In genomic region chr21:44558695-44559094, GRCh38 we compare ENCODE assay signal across 2 cellular contexts.
TF ChIP-seq lines count a peak whose summit lies in the region.

TSS of gene KRTAP10-3 (minus strand) at chr21:44558795. CDS start at chr21:44558715, 80 bp downstream.

TF ChIP-seq in HEK293, 187 proteins besides CTCF, POLR2A, EP300 and RAD21:
- TF ChIP-seq EGR2 (tag by site-specific recombination; IDR thresholded peaks at IDR 0.05; ENCODE audit: low read depth) (0 out of 2 replicates have a peak, but pooled peaks have one; percentile 7), ZFHX2 (tag by site-specific recombination; conservative IDR thresholded peaks at IDR 0.05) (0 out of 2 replicates have a peak, but pooled peaks have one; percentile 12), ZNF23 (tag by site-specific recombination; IDR thresholded peaks at IDR 0.05; ENCODE audit: borderline replicate concordance) (no peak), ZNF146 (tag by site-specific recombination; IDR thresholded peaks at IDR 0.05) (no peak), ZNF132 (tag by site-specific recombination; IDR thresholded peaks at IDR 0.05; ENCODE audit: borderline replicate concordance) (no peak), ZNF138 (tag by site-specific recombination; IDR thresholded peaks at IDR 0.05; ENCODE audit: borderline replicate concordance) (no peak), ZNF433 (tag by site-specific recombination; IDR thresholded peaks at IDR 0.05; ENCODE audit: low read depth) (no peak), KLF7 (tag by site-specific recombination; IDR thresholded peaks at IDR 0.05; ENCODE audit: borderline replicate concordance) (no peak), ZNF629 (tag by site-specific recombination; IDR thresholded peaks at IDR 0.05) (no peak), PRDM10 (tag by site-specific recombination; IDR thresholded peaks at IDR 0.05) (no peak), ZNF174 (tag by site-specific recombination; IDR thresholded peaks at IDR 0.05) (no peak)

TF ChIP-seq in H1, 55 proteins besides CTCF, POLR2A, EP300 and RAD21:
- TF ChIP-seq TAF1 (IDR thresholded peaks at IDR 0.05; ENCODE audit: low read depth, low read length) (no peak), KDM5A (IDR thresholded peaks at IDR 0.05; ENCODE audit: low read length) (no peak), KDM4A (IDR thresholded peaks at IDR 0.05; ENCODE audit: low read depth, low read length, severe bottlenecking) (no peak), KDM1A (IDR thresholded peaks at IDR 0.05; ENCODE audit: borderline replicate concordance, low read length) (no peak), SP2 (IDR thresholded peaks at IDR 0.05; ENCODE audit: low read length) (no peak), BRCA1 (IDR thresholded peaks at IDR 0.05; ENCODE audit: low read depth, low read length) (no peak), GABPA (IDR thresholded peaks at IDR 0.05; ENCODE audit: borderline replicate concordance, insufficient read depth, low read length) (no peak), HDAC6 (IDR thresholded peaks at IDR 0.05; ENCODE audit: low read depth, low read length) (no peak), RFX5 (IDR thresholded peaks at IDR 0.05; ENCODE audit: borderline replicate concordance, low read depth, low read length) (no peak), CREB1 (IDR thresholded peaks at IDR 0.05) (no peak), SRF (IDR thresholded peaks at IDR 0.05; ENCODE audit: low read depth, low read length) (no peak), CBX5 (IDR thresholded peaks at IDR 0.05; ENCODE audit: low read depth, low read length) (no peak), SP1 (IDR thresholded peaks at IDR 0.05; ENCODE audit: low read depth, low read length) (no peak), POLR2AphosphoS5 (IDR thresholded peaks at IDR 0.05; ENCODE audit: low read depth, low read length) (no peak)
